18 cellular contexts compared by ENCODE assay signal in the genomic region with DNA sequence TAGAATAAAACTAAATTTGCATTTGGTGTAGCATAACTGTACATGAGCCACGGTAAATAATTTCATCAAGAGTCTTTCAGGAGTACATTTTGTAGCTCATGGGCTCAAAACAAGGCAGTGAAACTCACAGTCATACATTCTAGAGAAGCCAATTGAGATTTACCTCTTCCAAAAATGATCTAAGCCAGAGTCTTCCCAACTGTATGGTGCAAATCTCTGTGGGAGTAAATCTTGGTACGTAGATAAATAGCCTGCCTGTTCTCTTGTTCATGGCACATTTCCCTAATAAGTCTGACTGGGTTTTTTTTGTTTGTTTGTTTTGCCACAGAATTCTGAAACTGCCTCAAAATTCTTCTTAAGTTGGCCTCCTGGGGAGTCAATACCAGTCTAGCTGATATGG.
DNase-seq lines count a peak whose midpoint lies in the region; ATAC-seq and TF ChIP-seq lines count a peak whose summit lies in the region.
"Had no signal": no experiment of that assay in that cellular context is flagged by ENCODE, and none has a peak within 500 bp of the region (broad histone marks: within the 10 kb centered on the region; RNA-seq: fewer than 3 reads in every experiment).

No MANE protein-coding gene starts in this region.

- H3K4me1 ChIP-seq in right atrium auricular region: no peaks in the 10 kb centered on the region
- H3K4me1 ChIP-seq in right cardiac atrium (ENCODE audit: control insufficient read depth, insufficient read depth, low read length): no peaks in the 10 kb centered on the region
- H3K4me1 ChIP-seq: A549, Caco-2 had no signal

- DNase-seq in Right ventricle myocardium inferior (ENCODE audit: missing footprints) (no peak), right atrium auricular region (ENCODE audit: low spot score) (no peak), NCI-H446 treated with DMSO at 0.1 percent for 48 hours (lab: John Stamatoyannopoulos, UW) (peak; percentile 26), choroid plexus epithelial cell (ENCODE audit: low read depth) (peak; percentile 10), right cardiac atrium (no peak), NCI-H146 treated with DMSO at 0.1 percent for 48 hours (lab: John Stamatoyannopoulos, UW; ENCODE audit: unreplicated experiment) (no peak), osteocyte (ENCODE audit: extremely low spot score, unreplicated experiment) (no peak)
- DNase-seq: AML-193; Caco-2; CD4-positive, alpha-beta T cell; GDM1; HCEC 1CT had no signal

- H3K27me3 ChIP-seq in right atrium auricular region: no peaks in the 10 kb centered on the region
- no peaks in the 10 kb centered on the region for H3K27me3 ChIP-seq in right cardiac atrium (ENCODE audit: control insufficient read depth, insufficient read depth)

- H3K36me3 Mint-ChIP-seq in osteocyte (ENCODE audit: unreplicated experiment): no peaks in the 10 kb centered on the region

- no peak overlapping the region for H3K27ac Mint-ChIP-seq in osteocyte (ENCODE audit: unreplicated experiment)
- H3K27ac Mint-ChIP-seq: CD4-positive, alpha-beta T cell; GM23338 had no signal

- H3K4me3 ChIP-seq in right atrium auricular region (no peak overlapping the region), choroid plexus epithelial cell (ENCODE audit: low read depth, low read length) (no peak overlapping the region), right cardiac atrium (ENCODE audit: low read length) (no peak overlapping the region)
- H3K4me3 ChIP-seq: A549, GM23338 had no signal

- H3K27me3 Mint-ChIP-seq in osteocyte (ENCODE audit: unreplicated experiment): no peaks in the 10 kb centered on the region
- H3K27me3 Mint-ChIP-seq: CD4-positive, alpha-beta T cell had no signal

- H3K9me3 Mint-ChIP-seq in osteocyte (ENCODE audit: unreplicated experiment): no peaks in the 10 kb centered on the region
- H3K9me3 Mint-ChIP-seq: GM23338 had no signal

- H3K36me3 ChIP-seq in right atrium auricular region: no peaks in the 10 kb centered on the region

- no peak overlapping the region for H3K27ac ChIP-seq in right atrium auricular region
- H3K27ac ChIP-seq in right cardiac atrium (ENCODE audit: low read length): no peak overlapping the region
- H3K27ac ChIP-seq: 22Rv1, A549, C4-2B, HL-60 had no signal

- 54% methylated on average over 2 of the region's 2 CpGs for WGBS in right cardiac atrium

- H3K4me3 Mint-ChIP-seq in osteocyte (ENCODE audit: unreplicated experiment): no peak overlapping the region
- H3K4me3 Mint-ChIP-seq: CD4-positive, alpha-beta T cell; GM23338 had no signal

- peak; percentile 80 for ATAC-seq in Right ventricle myocardium inferior
- ATAC-seq in right cardiac atrium: peak; percentile 78 to 96
- ATAC-seq in HG03565 (IDR thresholded peaks at IDR 0.05; ENCODE audit: unreplicated experiment): no peak
- ATAC-seq: A549, GM23338 had no signal

- intact Hi-C loops in Right ventricle myocardium inferior (cut with DNase I) (no loop called here), right cardiac atrium (cut with DNase I) (no loop called here)

- H3K9me3 ChIP-seq in right atrium auricular region: no peaks in the 10 kb centered on the region
- no peaks in the 10 kb centered on the region for H3K9me3 ChIP-seq in right cardiac atrium (ENCODE audit: control insufficient read depth, low read length)
- H3K9me3 ChIP-seq: A549, Caco-2 had no signal

- no peaks in the 10 kb centered on the region for H3K4me1 Mint-ChIP-seq in osteocyte (ENCODE audit: unreplicated experiment)
- H3K4me1 Mint-ChIP-seq: GM23338 had no signal

- TF ChIP-seq CTCF in right atrium auricular region (IDR thresholded peaks at IDR 0.05): no peak
- TF ChIP-seq CTCF in choroid plexus epithelial cell (conservative IDR thresholded peaks at IDR 0.05; ENCODE audit: low read depth, low read length): no peak
- no peak for TF ChIP-seq CTCF in osteocyte (IDR thresholded peaks at IDR 0.05)

Comparison
In these comparisons a context has a peak if more than half of its experiments do, and no peak if none do; other contexts are left out.
1. DNase-seq: peak in NCI-H446 treated with DMSO at 0.1 percent for 48 hours (single experiment) and choroid plexus epithelial cell (single experiment); none in Right ventricle myocardium inferior (single experiment), right atrium auricular region (single experiment), right cardiac atrium (0 of 3), NCI-H146 treated with DMSO at 0.1 percent for 48 hours (single experiment) and osteocyte (single experiment).